ENCODE assay signal across 9 cellular contexts in genomic region chr5:798505-799138, GRCh38. TPM values are rescaled to one million over a fixed set of nuclear protein-coding genes. Genes with fewer than 3 reads are reported as not detected.
A peak's percentile ranks its signal among the peaks of the same experiment; 100 is the strongest.
DNase-seq lines count a peak whose midpoint lies in the region; ATAC-seq, FAIRE-seq and TF ChIP-seq lines count a peak whose summit lies in the region.
"Not testable (repeated sequence)": the region's sequence is repeated elsewhere in the genome, so short reads cannot be mapped to it uniquely, and the experiment has no call there.
"Had no signal": no experiment of that assay in that cellular context is flagged by ENCODE, and none has a peak within 500 bp of the region (broad histone marks: within the 10 kb centered on the region; RNA-seq: fewer than 3 reads in every experiment).

No MANE protein-coding gene starts in this region.

- H3K14ac ChIP-seq in H9 (ENCODE audit: insufficient read depth, low read length): not testable (repeated sequence)

- not testable (repeated sequence) for H3K4me1 ChIP-seq in H9 (ENCODE audit: insufficient read depth, low read length); GM12878 (ENCODE audit: control insufficient read depth, insufficient read depth, low read length)

- H3K27me3 Mint-ChIP-seq in H9 (ENCODE audit: low read depth) (peaks cover 16% of the 10 kb centered on the region), nephron progenitor cell (ENCODE audit: low read depth, poor library complexity) (peaks cover 17% of the 10 kb centered on the region)
- not testable (repeated sequence) for H3K27me3 Mint-ChIP-seq in activated CD4-positive, alpha-beta T cell treated with anti-CD3 and anti-CD28 coated beads for 36 hours

- not testable (repeated sequence) for H2AK5ac ChIP-seq in H9 (ENCODE audit: insufficient read length, low read length)

- no CpG with 5 or more reads among the region's 6 CpGs for WGBS in H9 (ENCODE audit: extremely low coverage, insufficient read length, low lambda C conversion rate)
- 28% methylated on average over 6 of the region's 6 CpGs for WGBS in GM12878 (ENCODE audit: insufficient coverage, insufficient replicate concordance, low lambda C conversion rate, missing lambda C conversion rate)

- H2BK20ac ChIP-seq in H9 (ENCODE audit: low read depth, low read length, poor library complexity, severe bottlenecking): not testable (repeated sequence)

- intact Hi-C loops in activated CD4-positive, alpha-beta T cell treated with anti-CD3 and anti-CD28 coated beads for 36 hours (cut with DNase I, micrococcal nuclease); GM12878 (cut with micrococcal nuclease; ENCODE audit: unreplicated experiment): not testable (repeated sequence)

- not testable (repeated sequence) for H3K4me3 ChIP-seq in GM12878

- H3K36me3 Mint-ChIP-seq in H9 (ENCODE audit: insufficient read depth in 1 of 3, low read depth in 3 of 3) (peaks cover 20 to 30% (median 24%) of the 10 kb centered on the region in 3 experiments), nephron progenitor cell (ENCODE audit: low read depth) (peaks cover 72% of the 10 kb centered on the region)
- not testable (repeated sequence) for H3K36me3 Mint-ChIP-seq in activated CD4-positive, alpha-beta T cell treated with anti-CD3 and anti-CD28 coated beads for 36 hours (ENCODE audit: low read depth)

- H3K56ac ChIP-seq in H9 (ENCODE audit: insufficient read length, low read depth, low read length): not testable (repeated sequence)

- in situ Hi-C loops in GM12878 (cut with MboI): not testable (repeated sequence)

- ATAC-seq in activated CD4-positive, alpha-beta T cell treated with anti-CD3 and anti-CD28 coated beads for 36 hours: peak; percentile 36
- peak; percentile 66 for ATAC-seq in GM12878
- ATAC-seq in left lobe of liver: peak; percentile 19

- not testable (repeated sequence) for H3K79me2 ChIP-seq in H9 (ENCODE audit: insufficient read depth, low read length); GM12878 (ENCODE audit: control insufficient read depth, insufficient read depth, low read length)

- FAIRE-seq in GM12878 (lab: Jason Lieb, UNC): not testable (repeated sequence)
- FAIRE-seq in urothelium cell line (lab: Jason Lieb, UNC): peak; percentile 40

- TF ChIP-seq RAD21 in GM12878 (IDR thresholded peaks at IDR 0.05; ENCODE audit: insufficient read depth, low read depth, low read length): not testable (repeated sequence)

- not testable (repeated sequence) for TF ChIP-seq POLR2A in GM12878 (IDR thresholded peaks at IDR 0.05; ENCODE audit: low read depth, low read length)

- H2BK12ac ChIP-seq in H9 (ENCODE audit: insufficient read length, low read depth, low read length): not testable (repeated sequence)

- H3K27me3 ChIP-seq in H9 (ENCODE audit: insufficient read depth, low read length); GM12878 (replicated peaks in 1 of 2; ENCODE audit: control insufficient read depth in 2 of 2, insufficient read depth in 2 of 2, low read length in 1 of 2): not testable (repeated sequence)

- H2BK15ac ChIP-seq in H9 (ENCODE audit: low read depth, low read length): not testable (repeated sequence)

- H3K9me3 ChIP-seq in H9 (ENCODE audit: control insufficient read depth, low read depth, low read length); GM12878 (replicated peaks; ENCODE audit: control insufficient read depth, insufficient read depth, low read length): not testable (repeated sequence)

- not testable (repeated sequence) for H3T11ph ChIP-seq in H9 (ENCODE audit: low read length)

- H3K36me3 ChIP-seq in GM12878 (ENCODE audit: control insufficient read depth in 2 of 2, insufficient read depth in 2 of 2, low read length in 1 of 2): not testable (repeated sequence)

- H3K9me3 Mint-ChIP-seq in H9: peaks cover 18 to 19% of the 10 kb centered on the region in 2 experiments
- H3K9me3 Mint-ChIP-seq in activated CD4-positive, alpha-beta T cell treated with anti-CD3 and anti-CD28 coated beads for 36 hours (ENCODE audit: low read depth): peaks cover 12% of the 10 kb centered on the region
- H3K9me3 Mint-ChIP-seq in nephron progenitor cell: peaks cover 56% of the 10 kb centered on the region

- H3K4me2 ChIP-seq in H9 (ENCODE audit: insufficient read depth, insufficient read length, low read length); GM12878 (ENCODE audit: control insufficient read depth, insufficient read depth): not testable (repeated sequence)

- POLR2A ChIA-PET in activated CD4-positive, alpha-beta T cell treated with anti-CD3 and anti-CD28 coated beads for 36 hours (lab: Charles Lee); GM12878 (lab: Charles Lee): not testable (repeated sequence)

- BruUV-seq in GM12878 (replicated peaks; lab: Mats Ljungman, UMichigan): not testable (repeated sequence)

- H3K79me1 ChIP-seq in H9 (ENCODE audit: insufficient read depth, low read depth, low read length, poor library complexity, severe bottlenecking): not testable (repeated sequence)

- H2AFZ ChIP-seq in H9 (ENCODE audit: low read length); GM12878 (ENCODE audit: control insufficient read depth, low read depth, low read length): not testable (repeated sequence)

- not testable (repeated sequence) for DNase-seq in H9; activated CD4-positive, alpha-beta T cell treated with anti-CD3 and anti-CD28 coated beads for 36 hours; GM12878 (ENCODE audit: low read depth, low spot score); left lobe of liver (ENCODE audit: low spot score); nephron progenitor cell; urothelium cell line (ENCODE audit: low spot score)
- peak; percentile 61 for DNase-seq in NCI-H1048 (lab: John Stamatoyannopoulos, UW)
- peak; percentile 25 for DNase-seq in OCI-M1 (lab: John Stamatoyannopoulos, UW)

- not testable (repeated sequence) for H3K9ac ChIP-seq in H9 (ENCODE audit: extremely low read depth, insufficient read length, low read length); GM12878 (ENCODE audit: control insufficient read depth, insufficient read depth, low read length)

- H3K18ac ChIP-seq in H9 (ENCODE audit: insufficient read length, low read depth, low read length): not testable (repeated sequence)

- TF ChIP-seq CTCF in H9 (conservative IDR thresholded peaks at IDR 0.05); GM12878 (IDR thresholded peaks at IDR 0.05 in 2 of 3, conservative IDR thresholded peaks at IDR 0.05 in 1 of 3; ENCODE audit: control insufficient read depth in 2 of 3, extremely low read depth in 1 of 3, insufficient read depth in 1 of 3, low read depth in 3 of 3, low read length in 3 of 3); nephron progenitor cell (IDR thresholded peaks at IDR 0.05): not testable (repeated sequence)

- RAD21 ChIA-PET in GM12878 (lab: Charles Lee; ENCODE audit: unreplicated experiment): not testable (repeated sequence)

- H3K27ac Mint-ChIP-seq in H9; activated CD4-positive, alpha-beta T cell treated with anti-CD3 and anti-CD28 coated beads for 36 hours: not testable (repeated sequence)
- peak overlapping the region; percentile 25 for H3K27ac Mint-ChIP-seq in nephron progenitor cell

- H4K8ac ChIP-seq in H9 (replicated peaks; ENCODE audit: insufficient read length, low read depth, low read length): not testable (repeated sequence)

- H3K23ac ChIP-seq in H9 (ENCODE audit: insufficient read length, low read depth, low read length): not testable (repeated sequence)

- SMC1A ChIA-PET in GM12878 (lab: Charles Lee; ENCODE audit: uncharacterized antibody, unreplicated experiment): not testable (repeated sequence)

- CTCF ChIA-PET in activated CD4-positive, alpha-beta T cell treated with anti-CD3 and anti-CD28 coated beads for 36 hours (lab: Charles Lee); GM12878 (lab: Yijun Ruan, JAX): not testable (repeated sequence)

- H3K4me1 Mint-ChIP-seq in H9 (peaks cover 13 to 18% of the 10 kb centered on the region in 2 experiments), nephron progenitor cell (peaks cover 20% of the 10 kb centered on the region)
- not testable (repeated sequence) for H3K4me1 Mint-ChIP-seq in activated CD4-positive, alpha-beta T cell treated with anti-CD3 and anti-CD28 coated beads for 36 hours

- H2BK120ac ChIP-seq in H9 (ENCODE audit: low read depth, low read length, poor library complexity, severe bottlenecking): peak overlapping the region; percentile 9

- H4K91ac ChIP-seq in H9 (ENCODE audit: insufficient read length, low read depth, low read length): not testable (repeated sequence)

- not testable (repeated sequence) for H4K5ac ChIP-seq in H9 (ENCODE audit: insufficient read length, low read depth, low read length)

- not testable (repeated sequence) for H3K23me2 ChIP-seq in H9 (ENCODE audit: insufficient read length, low read depth, low read length, poor library complexity, severe bottlenecking)

- not testable (repeated sequence) for H2BK5ac ChIP-seq in H9 (ENCODE audit: insufficient read length, low read length)

- H3K27ac ChIP-seq in H9 (ENCODE audit: insufficient read length, low read depth, low read length); GM12878 (ENCODE audit: control insufficient read depth, insufficient read depth): not testable (repeated sequence)

- not testable (repeated sequence) for H3K4me3 Mint-ChIP-seq in H9; activated CD4-positive, alpha-beta T cell treated with anti-CD3 and anti-CD28 coated beads for 36 hours
- H3K4me3 Mint-ChIP-seq in nephron progenitor cell: peak overlapping the region; percentile 5

- TF ChIP-seq EP300 in GM12878 (IDR thresholded peaks at IDR 0.05; ENCODE audit: borderline replicate concordance in 1 of 2, control insufficient read depth in 1 of 2, low read depth in 2 of 2, low read length in 2 of 2): not testable (repeated sequence)

- H4K20me1 ChIP-seq in H9 (ENCODE audit: control insufficient read depth, insufficient read depth, insufficient read length); GM12878 (ENCODE audit: control insufficient read depth, insufficient read depth): not testable (repeated sequence)

- not testable (repeated sequence) for H3K4ac ChIP-seq in H9 (ENCODE audit: low read depth, low read length)

RNA-seq across cellular contexts. Expression of gene ZDHHC11B, which starts 14.1 kb away (rescaled TPM):
- 0.86 and 1.4 TPM in 2 replicates for total RNA-seq in H9 (2021)
- under 1 TPM; 0.48 to 0.61 TPM for total RNA-seq in activated CD4-positive, alpha-beta T cell treated with anti-CD3 and anti-CD28 coated beads for 36 hours
- total RNA-seq in GM12878 (2013; cell fraction: nucleolus; rRNA removed): 0.86 and 1.4 TPM in 2 replicates
- total RNA-seq in GM12878 (2014; rRNA removed): not detected in 2 replicates
- total RNA-seq in GM12878 (2014; rRNA removed; fragmentation: Illumina TruSeq; extraction: Trizol): not detected in 2 replicates
- 0.13 TPM in 1 of 2 replicates, not detected in the other for total RNA-seq in GM12878 (2021)
- 0.25 TPM for polyA plus RNA-seq in GM12878 (2011; ENCODE audit: low read depth)
- polyA plus RNA-seq in GM12878 (2011; rRNA removed): not detected in 2 replicates
- 0.13 TPM in 1 of 2 replicates, not detected in the other for polyA plus RNA-seq in GM12878 (2011; cell fraction: cytosol; rRNA removed)
- 0.59 and 0.63 TPM in 2 replicates for polyA plus RNA-seq in GM12878 (2011; cell fraction: nucleus; rRNA removed)
- polyA plus RNA-seq in GM12878 (2012): 0.20 and 0.55 TPM in 2 replicates
- polyA plus RNA-seq in GM12878 (2014; fragmentation: Illumina TruSeq; extraction: Trizol): 0.01 TPM in 1 of 2 replicates, not detected in the other
- polyA plus RNA-seq in GM12878 (2014; fragmentation: Nextera tagmentation; extraction: Ambion mirVana): under 1 TPM in 1 of 2 experiments, not detected in 1; 0.09 TPM
- polyA plus RNA-seq in GM12878 (2014; rRNA removed): 0.10 TPM in 1 of 2 replicates, not detected in the other
- polyA plus RNA-seq in GM12878 (2016; fragmentation: Nextera tagmentation; extraction: Ambion mirVana): not detected
- polyA minus RNA-seq in GM12878 (2011; rRNA and poly(A)+ RNA removed): 0.44 TPM in 1 of 2 replicates, not detected in the other
- not detected in 2 replicates for polyA minus RNA-seq in GM12878 (2011; cell fraction: cytosol; rRNA and poly(A)+ RNA removed)
- polyA minus RNA-seq in GM12878 (2011; cell fraction: nucleus; rRNA and poly(A)+ RNA removed): not detected in 2 replicates
- 6.1 TPM for total RNA-seq in left lobe of liver
- total RNA-seq: GM23248 had no signal
- polyA plus RNA-seq: GM23248 had no signal

RNA-seq across cellular contexts. Expression of gene ZDHHC11, which starts 52.2 kb away (rescaled TPM):
- total RNA-seq in H9 (2021) (32.7 and 37.6 TPM in 2 replicates), GM12878 (2014; rRNA removed) (0.11 and 0.60 TPM in 2 replicates), GM12878 (2014; rRNA removed; fragmentation: Illumina TruSeq; extraction: Trizol) (0.13 and 0.23 TPM in 2 replicates), GM12878 (2021) (0.61 and 1.4 TPM in 2 replicates), left lobe of liver (19.1 TPM)
- total RNA-seq in activated CD4-positive, alpha-beta T cell treated with anti-CD3 and anti-CD28 coated beads for 36 hours: 1 to 10 TPM; 6.4 to 8.5 TPM
- total RNA-seq in GM12878 (2013; cell fraction: nucleolus; rRNA removed): 17.0 and 18.9 TPM in 2 replicates
- 1.1 TPM for polyA plus RNA-seq in GM12878 (2011; ENCODE audit: low read depth)
- polyA plus RNA-seq in GM12878 (2011; rRNA removed) (0.14 and 0.35 TPM in 2 replicates), GM12878 (2014; fragmentation: Illumina TruSeq; extraction: Trizol) (0.13 and 1.3 TPM in 2 replicates), GM12878 (2014; fragmentation: Nextera tagmentation; extraction: Ambion mirVana) (under 1 TPM; 0.04 to 0.19 TPM), GM12878 (2014; rRNA removed) (0.32 and 0.55 TPM in 2 replicates), GM12878 (2016; fragmentation: Nextera tagmentation; extraction: Ambion mirVana) (under 1 TPM; 0.28 to 0.43 TPM)
- polyA plus RNA-seq in GM12878 (2011; cell fraction: cytosol; rRNA removed): 0.75 and 0.90 TPM in 2 replicates
- polyA plus RNA-seq in GM12878 (2011; cell fraction: nucleus; rRNA removed): 10.7 and 12.7 TPM in 2 replicates
- 1.2 and 2.1 TPM in 2 replicates for polyA plus RNA-seq in GM12878 (2012)
- 0.51 and 1.4 TPM in 2 replicates for polyA minus RNA-seq in GM12878 (2011; rRNA and poly(A)+ RNA removed)
- polyA minus RNA-seq in GM12878 (2011; cell fraction: cytosol; rRNA and poly(A)+ RNA removed): 0.62 TPM in 1 of 2 replicates, not detected in the other
- polyA minus RNA-seq in GM12878 (2011; cell fraction: nucleus; rRNA and poly(A)+ RNA removed): 3.2 and 3.3 TPM in 2 replicates
